In genomic region chr2:202299712-202300111, GRCh38 we compare ENCODE assay signal across 10 cellular contexts. TPM values are rescaled to one million over a fixed set of nuclear protein-coding genes. Genes with fewer than 3 reads are reported as not detected.
DNase-seq lines count a peak whose midpoint lies in the region; ATAC-seq lines count a peak whose summit lies in the region.
"Had no signal": no experiment of that assay in that cellular context is flagged by ENCODE, and none has a peak within 500 bp of the region (broad histone marks: within the 10 kb centered on the region; RNA-seq: fewer than 3 reads in every experiment).

No MANE protein-coding gene starts in this region.

- H3K4me1 Mint-ChIP-seq in activated naive CD8-positive, alpha-beta T cell (ENCODE audit: low read depth), result peaks cover 32% of the 10 kb centered on the region

- ATAC-seq in GM18517 (IDR thresholded peaks at IDR 0.05; ENCODE audit: unreplicated experiment) (peak; percentile 90), GM21423 (IDR thresholded peaks at IDR 0.05; ENCODE audit: unreplicated experiment) (peak; percentile 93), HG03108 (IDR thresholded peaks at IDR 0.05; ENCODE audit: unreplicated experiment) (peak; percentile 87)
- ATAC-seq: left lobe of liver had no signal

- DNase-seq in cardiac septum (ENCODE audit: low spot score) (no peak), occipital lobe (lab: John Stamatoyannopoulos, UW) (no peak), hepatic stellate cell (ENCODE audit: low spot score) (no peak), GDM1 (lab: John Stamatoyannopoulos, UW) (no peak)
- DNase-seq: WERI-Rb-1 had no signal

- intact Hi-C loops in cardiac septum (cut with DNase I), result no loop called here

- peak overlapping the region; percentile 69 for H3K27ac Mint-ChIP-seq in activated naive CD8-positive, alpha-beta T cell

- H3K36me3 Mint-ChIP-seq in activated naive CD8-positive, alpha-beta T cell, result peaks cover 12% of the 10 kb centered on the region

- H3K4me3 Mint-ChIP-seq in activated naive CD8-positive, alpha-beta T cell, result peak overlapping the region; percentile 42

- no peaks in the 10 kb centered on the region for H3K9me3 Mint-ChIP-seq in activated naive CD8-positive, alpha-beta T cell (ENCODE audit: low read depth)

- no peaks in the 10 kb centered on the region for H3K27me3 Mint-ChIP-seq in activated naive CD8-positive, alpha-beta T cell

RNA-seq across cellular contexts. Expression of gene NOP58, which starts 34.1 kb away (rescaled TPM):
- total RNA-seq in cardiac septum (24.4 TPM), occipital lobe (68.2 TPM)
